Comparison of ENCODE assay signal across 1 cellular context in genomic region chr15:55196458-55197361, GRCh38.
A peak's percentile ranks its signal among the peaks of the same experiment; 100 is the strongest.
TF ChIP-seq lines count a peak whose summit lies in the region.

Gene RSL24D1 (minus strand): TSS chr15:55196941. CDS start chr15:55196890, 51 bp downstream.

TF ChIP-seq in HEK293, 187 proteins besides CTCF, POLR2A, EP300 and RAD21 (continued from another document and continues in another):
- TF ChIP-seq, protein P1, sequence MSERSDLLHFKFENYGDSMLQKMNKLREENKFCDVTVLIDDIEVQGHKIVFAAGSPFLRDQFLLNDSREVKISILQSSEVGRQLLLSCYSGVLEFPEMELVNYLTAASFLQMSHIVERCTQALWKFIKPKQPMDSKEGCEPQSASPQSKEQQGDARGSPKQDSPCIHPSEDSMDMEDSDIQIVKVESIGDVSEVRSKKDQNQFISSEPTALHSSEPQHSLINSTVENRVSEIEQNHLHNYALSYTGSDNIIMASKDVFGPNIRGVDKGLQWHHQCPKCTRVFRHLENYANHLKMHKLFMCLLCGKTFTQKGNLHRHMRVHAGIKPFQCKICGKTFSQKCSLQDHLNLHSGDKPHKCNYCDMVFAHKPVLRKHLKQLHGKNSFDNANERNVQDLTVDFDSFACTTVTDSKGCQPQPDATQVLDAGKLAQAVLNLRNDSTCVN (tag by site-specific recombination; optimal IDR thresholded peaks at IDR 0.05), result peak; percentile 27
- TF ChIP-seq ZNF146 (tag by site-specific recombination; IDR thresholded peaks at IDR 0.05) (no peak), ZNF660 (tag by site-specific recombination; IDR thresholded peaks at IDR 0.05) (peak; percentile 41; the same call in 1 of the 2 replicates), GFI1B (tag by site-specific recombination; IDR thresholded peaks at IDR 0.05) (0 out of 2 replicates have a peak, but pooled peaks have one; percentile 33), EGR2 (tag by site-specific recombination; IDR thresholded peaks at IDR 0.05; ENCODE audit: low read depth) (no peak), ZNF335 (tag by site-specific recombination; conservative IDR thresholded peaks at IDR 0.05) (peak; percentile 56), TRIM28 (IDR thresholded peaks at IDR 0.05; ENCODE audit: borderline replicate concordance, low read length) (peak; percentile 67; the same call in 1 of the 2 replicates), ZNF692 (tag by site-specific recombination; IDR thresholded peaks at IDR 0.05) (peak; percentile 73; the same call in 1 of the 2 replicates), ZNF580 (tag by site-specific recombination; IDR thresholded peaks at IDR 0.05) (peak; percentile 100), ZNF366 (tag by site-specific recombination; conservative IDR thresholded peaks at IDR 0.05) (peak; percentile 52), HOXD13 (CRISPR knock-in tag; IDR thresholded peaks at IDR 0.05; ENCODE audit: borderline replicate concordance) (0 out of 2 replicates have a peak, but pooled peaks have one; percentile 13), INSM2 (tag by site-specific recombination; IDR thresholded peaks at IDR 0.05) (peak; percentile 42; the same call in 1 of the 2 replicates), ZXDB (tag by site-specific recombination; IDR thresholded peaks at IDR 0.05) (peak; percentile 47), ZNF792 (tag by site-specific recombination; IDR thresholded peaks at IDR 0.05) (peak; percentile 98), PRDM1 (tag by site-specific recombination; IDR thresholded peaks at IDR 0.05) (no peak), ZNF518A (tag by site-specific recombination; conservative IDR thresholded peaks at IDR 0.05; ENCODE audit: low read depth) (peak; percentile 90), ZNF623 (tag by site-specific recombination; IDR thresholded peaks at IDR 0.05) (no peak), ZNF629 (tag by site-specific recombination; IDR thresholded peaks at IDR 0.05) (peak; percentile 91), ZBTB21 (tag by site-specific recombination; IDR thresholded peaks at IDR 0.05) (peak; percentile 65; the same call in 1 of the 2 replicates), ZBTB20 (tag by site-specific recombination; IDR thresholded peaks at IDR 0.05) (peak; percentile 39; the same call in 1 of the 2 replicates), ZNF324 (tag by site-specific recombination; IDR thresholded peaks at IDR 0.05) (0 out of 2 replicates have a peak, but pooled peaks have one; percentile 33), RBAK (tag by site-specific recombination; IDR thresholded peaks at IDR 0.05) (no peak), ZEB2 (tag by site-specific recombination; IDR thresholded peaks at IDR 0.05) (peak; percentile 40; the same call in 1 of the 2 replicates), ZBTB8A (tag by site-specific recombination; IDR thresholded peaks at IDR 0.05) (0 out of 2 replicates have a peak, but pooled peaks have one; percentile 17), ZNF423 (tag by site-specific recombination; IDR thresholded peaks at IDR 0.05) (peak; percentile 86), SP2 (tag by site-specific recombination; IDR thresholded peaks at IDR 0.05) (peak; percentile 75), SCRT2 (tag by site-specific recombination; IDR thresholded peaks at IDR 0.05) (peak; percentile 74), ZFP37 (tag by site-specific recombination; IDR thresholded peaks at IDR 0.05) (0 out of 2 replicates have a peak, but pooled peaks have one; percentile 47), ZNF558 (tag by site-specific recombination; IDR thresholded peaks at IDR 0.05) (no peak), ZNF473 (tag by site-specific recombination; IDR thresholded peaks at IDR 0.05) (no peak), ZNF341 (tag by site-specific recombination; IDR thresholded peaks at IDR 0.05; ENCODE audit: low read depth) (peak; percentile 61), ZNF121 (tag by site-specific recombination; IDR thresholded peaks at IDR 0.05) (no peak), ZNF521 (tag by site-specific recombination; IDR thresholded peaks at IDR 0.05) (no peak)
- TF ChIP-seq, protein P2, sequence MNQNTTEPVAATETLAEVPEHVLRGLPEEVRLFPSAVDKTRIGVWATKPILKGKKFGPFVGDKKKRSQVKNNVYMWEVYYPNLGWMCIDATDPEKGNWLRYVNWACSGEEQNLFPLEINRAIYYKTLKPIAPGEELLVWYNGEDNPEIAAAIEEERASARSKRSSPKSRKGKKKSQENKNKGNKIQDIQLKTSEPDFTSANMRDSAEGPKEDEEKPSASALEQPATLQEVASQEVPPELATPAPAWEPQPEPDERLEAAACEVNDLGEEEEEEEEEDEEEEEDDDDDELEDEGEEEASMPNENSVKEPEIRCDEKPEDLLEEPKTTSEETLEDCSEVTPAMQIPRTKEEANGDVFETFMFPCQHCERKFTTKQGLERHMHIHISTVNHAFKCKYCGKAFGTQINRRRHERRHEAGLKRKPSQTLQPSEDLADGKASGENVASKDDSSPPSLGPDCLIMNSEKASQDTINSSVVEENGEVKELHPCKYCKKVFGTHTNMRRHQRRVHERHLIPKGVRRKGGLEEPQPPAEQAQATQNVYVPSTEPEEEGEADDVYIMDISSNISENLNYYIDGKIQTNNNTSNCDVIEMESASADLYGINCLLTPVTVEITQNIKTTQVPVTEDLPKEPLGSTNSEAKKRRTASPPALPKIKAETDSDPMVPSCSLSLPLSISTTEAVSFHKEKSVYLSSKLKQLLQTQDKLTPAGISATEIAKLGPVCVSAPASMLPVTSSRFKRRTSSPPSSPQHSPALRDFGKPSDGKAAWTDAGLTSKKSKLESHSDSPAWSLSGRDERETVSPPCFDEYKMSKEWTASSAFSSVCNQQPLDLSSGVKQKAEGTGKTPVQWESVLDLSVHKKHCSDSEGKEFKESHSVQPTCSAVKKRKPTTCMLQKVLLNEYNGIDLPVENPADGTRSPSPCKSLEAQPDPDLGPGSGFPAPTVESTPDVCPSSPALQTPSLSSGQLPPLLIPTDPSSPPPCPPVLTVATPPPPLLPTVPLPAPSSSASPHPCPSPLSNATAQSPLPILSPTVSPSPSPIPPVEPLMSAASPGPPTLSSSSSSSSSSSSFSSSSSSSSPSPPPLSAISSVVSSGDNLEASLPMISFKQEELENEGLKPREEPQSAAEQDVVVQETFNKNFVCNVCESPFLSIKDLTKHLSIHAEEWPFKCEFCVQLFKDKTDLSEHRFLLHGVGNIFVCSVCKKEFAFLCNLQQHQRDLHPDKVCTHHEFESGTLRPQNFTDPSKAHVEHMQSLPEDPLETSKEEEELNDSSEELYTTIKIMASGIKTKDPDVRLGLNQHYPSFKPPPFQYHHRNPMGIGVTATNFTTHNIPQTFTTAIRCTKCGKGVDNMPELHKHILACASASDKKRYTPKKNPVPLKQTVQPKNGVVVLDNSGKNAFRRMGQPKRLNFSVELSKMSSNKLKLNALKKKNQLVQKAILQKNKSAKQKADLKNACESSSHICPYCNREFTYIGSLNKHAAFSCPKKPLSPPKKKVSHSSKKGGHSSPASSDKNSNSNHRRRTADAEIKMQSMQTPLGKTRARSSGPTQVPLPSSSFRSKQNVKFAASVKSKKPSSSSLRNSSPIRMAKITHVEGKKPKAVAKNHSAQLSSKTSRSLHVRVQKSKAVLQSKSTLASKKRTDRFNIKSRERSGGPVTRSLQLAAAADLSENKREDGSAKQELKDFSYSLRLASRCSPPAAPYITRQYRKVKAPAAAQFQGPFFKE (tag by site-specific recombination; IDR thresholded peaks at IDR 0.05; ENCODE audit: borderline replicate concordance), result no peak
- TF ChIP-seq, protein P3, sequence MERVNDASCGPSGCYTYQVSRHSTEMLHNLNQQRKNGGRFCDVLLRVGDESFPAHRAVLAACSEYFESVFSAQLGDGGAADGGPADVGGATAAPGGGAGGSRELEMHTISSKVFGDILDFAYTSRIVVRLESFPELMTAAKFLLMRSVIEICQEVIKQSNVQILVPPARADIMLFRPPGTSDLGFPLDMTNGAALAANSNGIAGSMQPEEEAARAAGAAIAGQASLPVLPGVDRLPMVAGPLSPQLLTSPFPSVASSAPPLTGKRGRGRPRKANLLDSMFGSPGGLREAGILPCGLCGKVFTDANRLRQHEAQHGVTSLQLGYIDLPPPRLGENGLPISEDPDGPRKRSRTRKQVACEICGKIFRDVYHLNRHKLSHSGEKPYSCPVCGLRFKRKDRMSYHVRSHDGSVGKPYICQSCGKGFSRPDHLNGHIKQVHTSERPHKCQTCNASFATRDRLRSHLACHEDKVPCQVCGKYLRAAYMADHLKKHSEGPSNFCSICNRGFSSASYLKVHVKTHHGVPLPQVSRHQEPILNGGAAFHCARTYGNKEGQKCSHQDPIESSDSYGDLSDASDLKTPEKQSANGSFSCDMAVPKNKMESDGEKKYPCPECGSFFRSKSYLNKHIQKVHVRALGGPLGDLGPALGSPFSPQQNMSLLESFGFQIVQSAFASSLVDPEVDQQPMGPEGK (tag by site-specific recombination; IDR thresholded peaks at IDR 0.05), result no peak
- TF ChIP-seq, protein P4, sequence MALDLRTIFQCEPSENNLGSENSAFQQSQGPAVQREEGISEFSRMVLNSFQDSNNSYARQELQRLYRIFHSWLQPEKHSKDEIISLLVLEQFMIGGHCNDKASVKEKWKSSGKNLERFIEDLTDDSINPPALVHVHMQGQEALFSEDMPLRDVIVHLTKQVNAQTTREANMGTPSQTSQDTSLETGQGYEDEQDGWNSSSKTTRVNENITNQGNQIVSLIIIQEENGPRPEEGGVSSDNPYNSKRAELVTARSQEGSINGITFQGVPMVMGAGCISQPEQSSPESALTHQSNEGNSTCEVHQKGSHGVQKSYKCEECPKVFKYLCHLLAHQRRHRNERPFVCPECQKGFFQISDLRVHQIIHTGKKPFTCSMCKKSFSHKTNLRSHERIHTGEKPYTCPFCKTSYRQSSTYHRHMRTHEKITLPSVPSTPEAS (tag by site-specific recombination; IDR thresholded peaks at IDR 0.05), result peak; percentile 45; the same call in 1 of the 2 replicates
- TF ChIP-seq, protein P5, sequence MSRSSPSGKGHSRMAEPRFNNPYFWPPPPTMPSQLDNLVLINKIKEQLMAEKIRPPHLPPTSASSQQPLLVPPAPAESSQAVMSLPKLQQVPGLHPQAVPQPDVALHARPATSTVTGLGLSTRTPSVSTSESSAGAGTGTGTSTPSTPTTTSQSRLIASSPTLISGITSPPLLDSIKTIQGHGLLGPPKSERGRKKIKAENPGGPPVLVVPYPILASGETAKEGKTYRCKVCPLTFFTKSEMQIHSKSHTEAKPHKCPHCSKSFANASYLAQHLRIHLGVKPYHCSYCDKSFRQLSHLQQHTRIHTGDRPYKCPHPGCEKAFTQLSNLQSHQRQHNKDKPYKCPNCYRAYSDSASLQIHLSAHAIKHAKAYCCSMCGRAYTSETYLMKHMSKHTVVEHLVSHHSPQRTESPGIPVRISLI (tag by site-specific recombination; IDR thresholded peaks at IDR 0.05), result 0 out of 2 replicates have a peak, but pooled peaks have one; percentile 25
